In genomic region chr2:168373468-168373867, GRCh38 we compare ENCODE assay signal across 39 cellular contexts.
"Had no signal": no experiment of that assay in that cellular context is flagged by ENCODE, and none has a peak within 500 bp of the region (broad histone marks: within the 10 kb centered on the region; RNA-seq: fewer than 3 reads in every experiment).

No MANE protein-coding gene starts in this region.

- H3K4me3 Mint-ChIP-seq: activated naive CD4-positive, alpha-beta T cell treated with anti-CD3 and anti-CD28 coated beads for 36 hours; activated naive CD4-positive, alpha-beta T cell treated with anti-CD3 and anti-CD28 coated beads, Interleukin-2, amount 10 ng/mL, durations not matched to agents 7 days and 5 days; activated naive CD8-positive, alpha-beta T cell; activated naive CD8-positive, alpha-beta T cell treated with anti-CD3 and anti-CD28 coated beads for 36 hours; activated naive CD8-positive, alpha-beta T cell treated with anti-CD3 and anti-CD28 coated beads, Interleukin-2, amount 10 ng/mL, durations not matched to agents 7 days and 5 days; activated naive CD8-positive, alpha-beta T cell treated with anti-CD3 and anti-CD28 coated beads, Interleukin-2, amount 50 U/mL, for 24 hours; activated T-cell treated with anti-CD3 and anti-CD28 coated beads, Interleukin-2, amount 50 U/mL, for 24 hours; activated T-cell treated with anti-CD3 and anti-CD28 coated beads, Interleukin-2, amount 50 U/mL, for 4 hours; activated T-cell treated with anti-CD3 and anti-CD28 coated beads, Interleukin-2, amount 50 U/mL, for 72 hours; activated T-helper 1 cell treated with anti-CD3 and anti-CD28 coated beads, Interleukin-12 subunit alpha, Interleukin-12 subunit beta, Interleukin-2, Interleukin-4 antibody, amounts not matched to agents 30 ng/mL and 10 ng/mL and 1 ng/mL, durations not matched to agents 14 hours and 24 hours and 36 hours; activated T-helper 17 cell treated with anti-CD3 and anti-CD28 coated beads, Interleukin-2, amount 50 U/mL, for 72 hours; brain; central memory CD8-positive, alpha-beta T cell had no signal

- H3K4me3 ChIP-seq: adrenal gland, ascending aorta, body of pancreas, breast epithelium, cardiac muscle cell had no signal

- H3K36me3 ChIP-seq: adrenal gland, ascending aorta, brain microvascular endothelial cell, breast epithelium, cardiac muscle cell had no signal

- H3K4me1 ChIP-seq: adrenal gland, ascending aorta, body of pancreas, breast epithelium had no signal

- H3K27me3 Mint-ChIP-seq: activated naive CD4-positive, alpha-beta T cell treated with anti-CD3 and anti-CD28 coated beads, Interleukin-2, amount 10 ng/mL, durations not matched to agents 7 days and 5 days; activated naive CD8-positive, alpha-beta T cell; activated naive CD8-positive, alpha-beta T cell treated with anti-CD3 and anti-CD28 coated beads for 36 hours; activated naive CD8-positive, alpha-beta T cell treated with anti-CD3 and anti-CD28 coated beads, Interleukin-2, amount 10 ng/mL, durations not matched to agents 7 days and 5 days; activated naive CD8-positive, alpha-beta T cell treated with anti-CD3 and anti-CD28 coated beads, Interleukin-2, amount 50 U/mL, for 24 hours; activated T-cell treated with anti-CD3 and anti-CD28 coated beads, Interleukin-2, amount 50 U/mL, for 24 hours; activated T-helper 17 cell treated with anti-CD3 and anti-CD28 coated beads, Interleukin-2, amount 50 U/mL, for 72 hours; brain; central memory CD8-positive, alpha-beta T cell had no signal

- H3K9me3 ChIP-seq: adrenal gland, body of pancreas had no signal

- FAIRE-seq: astrocyte, bronchial epithelial cell had no signal

- H3K27me3 ChIP-seq: adrenal gland, ascending aorta, body of pancreas, brain microvascular endothelial cell, breast epithelium, cardiac muscle cell had no signal

- H3K27ac Mint-ChIP-seq: activated naive CD4-positive, alpha-beta T cell treated with anti-CD3 and anti-CD28 coated beads for 36 hours; activated naive CD4-positive, alpha-beta T cell treated with anti-CD3 and anti-CD28 coated beads, Interleukin-2, amount 10 ng/mL, durations not matched to agents 7 days and 5 days; activated naive CD8-positive, alpha-beta T cell; activated naive CD8-positive, alpha-beta T cell treated with anti-CD3 and anti-CD28 coated beads for 36 hours; activated naive CD8-positive, alpha-beta T cell treated with anti-CD3 and anti-CD28 coated beads, Interleukin-2, amount 10 ng/mL, durations not matched to agents 7 days and 5 days; activated naive CD8-positive, alpha-beta T cell treated with anti-CD3 and anti-CD28 coated beads, Interleukin-2, amount 50 U/mL, for 24 hours; activated T-cell treated with anti-CD3 and anti-CD28 coated beads, Interleukin-2, amount 50 U/mL, for 24 hours; activated T-cell treated with anti-CD3 and anti-CD28 coated beads, Interleukin-2, amount 50 U/mL, for 72 hours; activated T-helper 1 cell treated with anti-CD3 and anti-CD28 coated beads, Interleukin-12 subunit alpha, Interleukin-12 subunit beta, Interleukin-2, Interleukin-4 antibody, amounts not matched to agents 30 ng/mL and 10 ng/mL and 1 ng/mL, durations not matched to agents 14 hours and 24 hours and 36 hours; activated T-helper 17 cell treated with anti-CD3 and anti-CD28 coated beads, Interleukin-2, amount 50 U/mL, for 72 hours; activated T-helper 2 cell treated with anti-CD3 and anti-CD28 coated beads, Interferon-gamma antibody, Interleukin-2, Interleukin-4, amounts not matched to agents 10 μg/mL and 5 μg/mL and 100 μg/mL, durations not matched to agents 14 hours and 24 hours and 36 hours; brain had no signal

- DNase-seq: activated effector memory CD4-positive, alpha-beta T cell treated with anti-CD3 and anti-CD28 coated beads, Interleukin-2, amount 50 U/mL, for 16 hours; activated effector memory CD4-positive, alpha-beta T cell treated with Interleukin-2 at 50 U/mL for 16 hours; activated gamma-delta T cell; activated gamma-delta T cell treated with Interleukin-2 at 50 U/mL for 16 hours; activated naive CD4-positive, alpha-beta T cell; activated naive CD4-positive, alpha-beta T cell treated with anti-CD3 and anti-CD28 coated beads for 36 hours; activated naive CD4-positive, alpha-beta T cell treated with anti-CD3 and anti-CD28 coated beads, Interleukin-2, amount 10 ng/mL, durations not matched to agents 7 days and 5 days; activated naive CD4-positive, alpha-beta T cell treated with anti-CD3 and anti-CD28 coated beads, Interleukin-2, amount 50 U/mL, for 16 hours; activated naive CD4-positive, alpha-beta T cell treated with Interleukin-2 at 50 U/mL for 16 hours; activated naive CD8-positive, alpha-beta T cell treated with anti-CD3 and anti-CD28 coated beads for 36 hours; activated naive CD8-positive, alpha-beta T cell treated with anti-CD3 and anti-CD28 coated beads, Interleukin-2, amount 10 ng/mL, durations not matched to agents 7 days and 5 days; activated naive CD8-positive, alpha-beta T cell treated with anti-CD3 and anti-CD28 coated beads, Interleukin-2, amount 50 U/mL, for 24 hours; activated T-cell treated with anti-CD3 and anti-CD28 coated beads for 4 hours; activated T-cell treated with anti-CD3 and anti-CD28 coated beads, Interleukin-2, amount 50 U/mL, for 1 hour; activated T-cell treated with anti-CD3 and anti-CD28 coated beads, Interleukin-2, amount 50 U/mL, for 24 hours; activated T-cell treated with anti-CD3 and anti-CD28 coated beads, Interleukin-2, amount 50 U/mL, for 4 hours; activated T-cell treated with anti-CD3 and anti-CD28 coated beads, Interleukin-2, amount 50 U/mL, for 48 hours; activated T-cell treated with anti-CD3 and anti-CD28 coated beads, Interleukin-2, amount 50 U/mL, for 72 hours; adrenal gland; amniotic stem cell; amygdala; anterior cingulate cortex; aorta; body of pancreas; brain microvascular endothelial cell; caudate nucleus; central memory CD4-positive, alpha-beta T cell; cerebellar nuclear complex had no signal

- ATAC-seq: activated naive CD8-positive, alpha-beta T cell treated with anti-CD3 and anti-CD28 coated beads, Interleukin-2, amount 50 U/mL, for 24 hours; activated T-cell treated with anti-CD3 and anti-CD28 coated beads, Interleukin-2, amount 50 U/mL, for 4 hours; activated T-cell treated with anti-CD3 and anti-CD28 coated beads, Interleukin-2, amount 50 U/mL, for 72 hours; activated T-helper 17 cell treated with anti-CD3 and anti-CD28 coated beads, Interleukin-2, amount 50 U/mL, for 72 hours; body of pancreas had no signal

- H3K27ac ChIP-seq: adrenal gland, ascending aorta, body of pancreas, brain microvascular endothelial cell, breast epithelium, cardiac muscle cell had no signal

- H3K36me3 Mint-ChIP-seq: activated naive CD4-positive, alpha-beta T cell treated with anti-CD3 and anti-CD28 coated beads, Interleukin-2, amount 10 ng/mL, durations not matched to agents 7 days and 5 days had no signal

- H3K9me3 Mint-ChIP-seq: activated naive CD8-positive, alpha-beta T cell treated with anti-CD3 and anti-CD28 coated beads, Interleukin-2, amount 50 U/mL, for 24 hours; activated T-helper 17 cell treated with anti-CD3 and anti-CD28 coated beads, Interleukin-2, amount 50 U/mL, for 72 hours; central memory CD8-positive, alpha-beta T cell had no signal
